Comparison of ENCODE assay signal across 13 cellular contexts in genomic region chr19:55247621-55248099, GRCh38. TPM values are rescaled to one million over a fixed set of nuclear protein-coding genes. Genes with fewer than 3 reads are reported as not detected.
DNase-seq lines count a peak whose midpoint lies in the region; ATAC-seq and TF ChIP-seq lines count a peak whose summit lies in the region.
"Had no signal": no experiment of that assay in that cellular context is flagged by ENCODE, and none has a peak within 500 bp of the region (broad histone marks: within the 10 kb centered on the region; RNA-seq: fewer than 3 reads in every experiment).

No MANE protein-coding gene starts in this region.

- ATAC-seq in WTC11 (peak; percentile 51), right cardiac atrium (peak; percentile 52 to 71), GM21619 (IDR thresholded peaks at IDR 0.05; ENCODE audit: unreplicated experiment) (no peak)

- H3K4me3 Mint-ChIP-seq in WTC11: no peak overlapping the region

- no peaks in the 10 kb centered on the region for H3K4me1 Mint-ChIP-seq in WTC11

- H3K4me1 ChIP-seq in right cardiac atrium (ENCODE audit: control insufficient read depth, insufficient read depth, low read length): peaks cover 4% of the 10 kb centered on the region
- H3K4me1 ChIP-seq: uterus had no signal

- no peaks in the 10 kb centered on the region for H3K27me3 Mint-ChIP-seq in WTC11 (ENCODE audit: low read depth)

- intact Hi-C loops in right cardiac atrium (cut with DNase I): no loop called here

- 0 out of 2 replicates have a peak overlapping the region, but pooled peaks have one; percentile 14 for H3K27ac Mint-ChIP-seq in WTC11

- 18% methylated on average over 10 of the region's 10 CpGs for WGBS in right cardiac atrium

- H3K4me3 ChIP-seq in right cardiac atrium (ENCODE audit: low read length): no peak overlapping the region
- H3K4me3 ChIP-seq: uterus had no signal

- H3K9me3 ChIP-seq in right cardiac atrium (ENCODE audit: control insufficient read depth, low read length): no peaks in the 10 kb centered on the region
- H3K9me3 ChIP-seq: uterus had no signal

- no peaks in the 10 kb centered on the region for H3K9me3 Mint-ChIP-seq in WTC11

- DNase-seq in AG08395 (ENCODE audit: low spot score) (peak; percentile 57), HCEC 1CT (peak; percentile 9), WTC11 (ENCODE audit: low spot score) (no peak), right cardiac atrium (peak in 2 of 3 donors; percentile 62 to 69), NCI-H2029 (lab: John Stamatoyannopoulos, UW) (no peak), NCI-H774 (lab: John Stamatoyannopoulos, UW) (no peak), NOMO-1 treated with dmso at 0.1 percent for 144 hours (lab: John Stamatoyannopoulos, UW; ENCODE audit: unreplicated experiment) (no peak)
- DNase-seq: activated T-cell treated with anti-CD3 and anti-CD28 coated beads, Interleukin-2, amount 50 U/mL, for 1 hour; effector memory CD4-positive, alpha-beta T cell; NCI-H146; uterus had no signal

- H3K27me3 ChIP-seq in right cardiac atrium (ENCODE audit: control insufficient read depth, insufficient read depth): no peaks in the 10 kb centered on the region
- H3K27me3 ChIP-seq: uterus had no signal

- H3K36me3 Mint-ChIP-seq in WTC11: peaks cover 26% of the 10 kb centered on the region

- H3K27ac ChIP-seq in right cardiac atrium (ENCODE audit: low read length): no peak overlapping the region
- H3K27ac ChIP-seq: uterus had no signal

- POLR2A ChIA-PET in WTC11 (lab: Charles Lee): no interaction called here

- CTCF ChIA-PET in WTC11 (lab: Charles Lee): interaction anchor here (1.0 to 1.5 kb wide), 3 partner anchors 20 to 107 kb away, joined by 3 to 4 read pairs (median 4); partner anchors contain the start of gene DNAAF3

- TF ChIP-seq CTCF in WTC11 (IDR thresholded peaks at IDR 0.05): no peak

TF ChIP-seq in WTC11, 78 proteins besides CTCF, POLR2A, EP300 and RAD21:
- TF ChIP-seq CREB1 (CRISPR knock-in tag; IDR thresholded peaks at IDR 0.05) (no peak), ELF4 (CRISPR knock-in tag; IDR thresholded peaks at IDR 0.05; ENCODE audit: low read depth) (no peak), MAX (CRISPR knock-in tag; IDR thresholded peaks at IDR 0.05) (no peak), SP1 (CRISPR knock-in tag; conservative IDR thresholded peaks at IDR 0.05) (no peak), RELA (CRISPR knock-in tag; IDR thresholded peaks at IDR 0.05; ENCODE audit: borderline replicate concordance) (no peak), ZNF416 (CRISPR knock-in tag; IDR thresholded peaks at IDR 0.05) (no peak), MLX (CRISPR knock-in tag; IDR thresholded peaks at IDR 0.05) (no peak), E2F4 (CRISPR knock-in tag; IDR thresholded peaks at IDR 0.05; ENCODE audit: borderline replicate concordance, low read depth) (no peak), AFF4 (CRISPR knock-in tag; IDR thresholded peaks at IDR 0.05; ENCODE audit: borderline replicate concordance) (no peak), ZNF232 (CRISPR knock-in tag; IDR thresholded peaks at IDR 0.05) (no peak), ATF6 (CRISPR knock-in tag; IDR thresholded peaks at IDR 0.05) (no peak), CREM (CRISPR knock-in tag; IDR thresholded peaks at IDR 0.05) (no peak), SMAD4 (CRISPR knock-in tag; IDR thresholded peaks at IDR 0.05) (no peak)

RNA-seq across cellular contexts. Expression of gene PPP6R1, which starts 11.2 kb away (rescaled TPM):
- total RNA-seq in WTC11 (2021) (78.4 to 91.8 TPM (median 83.2 TPM) in 3 replicates), right cardiac atrium (10 to 100 TPM; 39.3 to 43.5 (median 41.4) TPM)
- 31.7 TPM for polyA plus RNA-seq in right cardiac atrium

RNA-seq across cellular contexts. Expression of gene TMEM86B, which starts 19.1 kb away (rescaled TPM):
- total RNA-seq in WTC11 (2021): 3.5 to 4.2 TPM (median 4.1 TPM) in 3 replicates
- 1 to 10 TPM in 3 of 4 donors, under 1 TPM in 1; 0.80 to 2.1 (median 1.3) TPM for total RNA-seq in right cardiac atrium
- 1.6 TPM for polyA plus RNA-seq in right cardiac atrium

RNA-seq across cellular contexts. Expression of gene HSPBP1, which starts 32.2 kb away (rescaled TPM):
- total RNA-seq in WTC11 (2021) (57.1 to 65.2 TPM (median 60.9 TPM) in 3 replicates), right cardiac atrium (10 to 100 TPM; 27.7 to 35.1 (median 31.3) TPM)
- 48.0 TPM for polyA plus RNA-seq in right cardiac atrium

RNA-seq across cellular contexts. Expression of gene BRSK1, which starts 36.1 kb away (rescaled TPM):
- 49.2 to 52.4 TPM (median 49.7 TPM) in 3 replicates for total RNA-seq in WTC11 (2021)
- 10 to 100 TPM; 17.2 to 20.5 (median 19.5) TPM for total RNA-seq in right cardiac atrium
- polyA plus RNA-seq in right cardiac atrium: 11.9 TPM

RNA-seq across cellular contexts. Expression of gene PTPRH, which starts 38.4 kb away (rescaled TPM):
- 0.41 to 0.63 TPM (median 0.44 TPM) in 3 replicates for total RNA-seq in WTC11 (2021)
- 1 to 10 TPM in 2 of 4 donors, under 1 TPM in 2; 0.14 to 3.1 (median 0.75) TPM for total RNA-seq in right cardiac atrium
- polyA plus RNA-seq in right cardiac atrium: 0.72 TPM
- total RNA-seq: mononuclear cell had no signal

Comparison
In these comparisons a context has a peak if more than half of its experiments do, and no peak if none do; other contexts are left out.
1. DNase-seq: peak in AG08395 (single experiment), HCEC 1CT (single experiment) and right cardiac atrium (2 of 3); none in WTC11 (single experiment), NCI-H2029 (single experiment), NCI-H774 (single experiment) and NOMO-1 treated with dmso at 0.1 percent for 144 hours (single experiment).